Comparison of ENCODE assay signal across 14 cellular contexts in genomic region chrY:7723991-7724632, GRCh38.
DNase-seq lines count a peak whose midpoint lies in the region; ATAC-seq, FAIRE-seq and TF ChIP-seq lines count a peak whose summit lies in the region.
"Had no signal": no experiment of that assay in that cellular context is flagged by ENCODE, and none has a peak within 500 bp of the region (broad histone marks: within the 10 kb centered on the region; RNA-seq: fewer than 3 reads in every experiment).

No MANE protein-coding gene starts in this region.

- no peaks in the 10 kb centered on the region for H3K4me1 ChIP-seq in smooth muscle cell (ENCODE audit: low read depth)
- H3K4me1 ChIP-seq: BE2C had no signal

- no peak overlapping the region for H3K4me3 Mint-ChIP-seq in dendritic cell treated with granulocyte-macrophage colony-stimulating factor and Interleukin-4, amounts not matched to agents 40 ng/mL and 50 ng/mL, for 4 days

- no peak overlapping the region for H3K9ac ChIP-seq in smooth muscle cell (ENCODE audit: low read depth)

- H3K4me2 ChIP-seq in smooth muscle cell = no peak overlapping the region

- H4K20me1 ChIP-seq in smooth muscle cell (ENCODE audit: low read depth) = no peaks in the 10 kb centered on the region

- H3F3A ChIP-seq in smooth muscle cell (ENCODE audit: low read depth) = no peaks in the 10 kb centered on the region

- H3K79me2 ChIP-seq in smooth muscle cell (ENCODE audit: low read depth) = no peaks in the 10 kb centered on the region

- H3K36me3 ChIP-seq in smooth muscle cell (ENCODE audit: low read depth) = no peaks in the 10 kb centered on the region
- H3K36me3 ChIP-seq: BE2C had no signal

- no peak for TF ChIP-seq CTCF in GM10248 (IDR thresholded peaks at IDR 0.05; ENCODE audit: control extremely low read depth, extremely low read depth, low read depth, missing control alignments)
- no peak for TF ChIP-seq CTCF in smooth muscle cell (IDR thresholded peaks at IDR 0.05; ENCODE audit: borderline replicate concordance, insufficient read depth, poor library complexity, severe bottlenecking)

- peaks cover 14% of the 10 kb centered on the region for H3K36me3 Mint-ChIP-seq in dendritic cell treated with granulocyte-macrophage colony-stimulating factor and Interleukin-4, amounts not matched to agents 40 ng/mL and 50 ng/mL, for 4 days (ENCODE audit: low read depth)

- POLR2A ChIA-PET in GM10248 (lab: Yijun Ruan, JAX) = no interaction called here

- H3K9me3 ChIP-seq in smooth muscle cell (replicated peaks; ENCODE audit: low read depth) = no peaks in the 10 kb centered on the region
- H3K9me3 ChIP-seq: BE2C had no signal

- no peak overlapping the region for H2AFZ ChIP-seq in smooth muscle cell (ENCODE audit: low read depth)

- FAIRE-seq in urothelium cell line (lab: Jason Lieb, UNC) = no peak
- FAIRE-seq: frontal cortex had no signal

- H3K9me3 Mint-ChIP-seq in dendritic cell treated with granulocyte-macrophage colony-stimulating factor and Interleukin-4, amounts not matched to agents 40 ng/mL and 50 ng/mL, for 4 days = no peaks in the 10 kb centered on the region

- H3K4me1 Mint-ChIP-seq in dendritic cell treated with granulocyte-macrophage colony-stimulating factor and Interleukin-4, amounts not matched to agents 40 ng/mL and 50 ng/mL, for 4 days (ENCODE audit: low read depth) = peaks cover 64% of the 10 kb centered on the region

- peak overlapping the region; percentile 92 for H3K27ac Mint-ChIP-seq in dendritic cell treated with granulocyte-macrophage colony-stimulating factor and Interleukin-4, amounts not matched to agents 40 ng/mL and 50 ng/mL, for 4 days

- no peak overlapping the region for H3K27ac ChIP-seq in smooth muscle cell (ENCODE audit: low read depth)

- CTCF ChIA-PET in GM10248 (lab: Yijun Ruan, JAX) = no interaction called here

- WGBS in smooth muscle cell (ENCODE audit: low lambda C conversion rate) = no CpG with 5 or more reads among the region's 1 CpG

- H3K4me3 ChIP-seq in smooth muscle cell = no peak overlapping the region

- no peaks in the 10 kb centered on the region for H3K27me3 Mint-ChIP-seq in dendritic cell treated with granulocyte-macrophage colony-stimulating factor and Interleukin-4, amounts not matched to agents 40 ng/mL and 50 ng/mL, for 4 days

- no peaks in the 10 kb centered on the region for H3K27me3 ChIP-seq in smooth muscle cell (ENCODE audit: low read depth)
- H3K27me3 ChIP-seq: BE2C had no signal

- ATAC-seq in GM21447 (IDR thresholded peaks at IDR 0.05; ENCODE audit: unreplicated experiment) = peak; percentile 80
- ATAC-seq in HG03469 (IDR thresholded peaks at IDR 0.05; ENCODE audit: unreplicated experiment) = peak; percentile 80
- no peak for ATAC-seq in HG02571 (IDR thresholded peaks at IDR 0.05; ENCODE audit: unreplicated experiment)

- intact Hi-C loops in dendritic cell treated with granulocyte-macrophage colony-stimulating factor and Interleukin-4, amounts not matched to agents 40 ng/mL and 50 ng/mL, for 4 days (cut with micrococcal nuclease) = loop anchor here (5.0 kb wide), 1 partner anchor 93 kb away; no protein-coding TSS in a partner anchor

- DNase-seq in GM10248 (ENCODE audit: extremely low spot score) (peak; percentile 10), smooth muscle cell (lab: John Stamatoyannopoulos, UW; ENCODE audit: unreplicated experiment) (no peak), urothelium cell line (ENCODE audit: low spot score) (no peak), mucosa of gallbladder (ENCODE audit: low spot score) (no peak)
- DNase-seq: BE2C, IMR-90, left cardiac atrium, NCI-H1930, T-helper 1 cell had no signal
